14 cellular contexts compared by ENCODE assay signal in the genomic region with DNA sequence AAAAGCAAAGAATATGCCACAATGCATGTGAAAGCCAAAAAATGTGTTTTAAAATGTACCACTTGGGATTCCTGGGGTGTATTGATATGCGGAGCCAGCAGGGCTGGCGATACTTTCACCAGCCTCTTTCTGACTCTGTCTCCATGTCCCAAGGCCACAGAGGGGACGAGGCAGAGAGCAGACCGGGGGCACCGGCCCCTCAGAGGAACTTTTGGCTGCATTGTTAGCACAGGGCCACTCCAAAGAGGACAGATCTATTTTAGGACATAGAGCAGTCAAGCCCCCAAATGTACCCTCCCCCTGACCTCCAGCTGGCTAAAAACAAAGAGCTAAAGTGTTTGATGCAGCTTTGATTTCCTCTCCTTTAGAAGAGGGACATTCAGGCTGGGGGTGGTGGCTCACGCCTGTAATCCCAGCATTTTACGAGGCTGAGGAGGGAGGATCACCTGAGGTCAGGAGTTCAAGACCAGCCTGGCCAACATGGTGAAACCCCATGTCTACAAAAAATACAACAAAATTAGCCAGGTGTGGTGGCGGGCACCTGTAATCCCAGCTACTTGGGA. TPM values are rescaled to one million over a fixed set of nuclear protein-coding genes. Genes with fewer than 3 reads are reported as not detected.
A peak's percentile ranks its signal among the peaks of the same experiment; 100 is the strongest.
DNase-seq lines count a peak whose midpoint lies in the region; ATAC-seq and TF ChIP-seq lines count a peak whose summit lies in the region.
"Had no signal": no experiment of that assay in that cellular context is flagged by ENCODE, and none has a peak within 500 bp of the region (broad histone marks: within the 10 kb centered on the region; RNA-seq: fewer than 3 reads in every experiment).

No MANE protein-coding gene starts in this region.

- CTCF ChIA-PET in WTC11 (lab: Charles Lee), result interaction anchor here (1.1 to 3.1 kb wide), 6 partner anchors 9 to 102 kb away, joined by 3 to 36 read pairs (median 4); partner anchors contain the start of gene HNRNPR
- CTCF ChIA-PET in activated naive CD4-positive, alpha-beta T cell treated with anti-CD3 and anti-CD28 coated beads for 36 hours (lab: Charles Lee), result interaction anchor here (3.7 kb wide), 1 partner anchor 9 kb away, joined by 18 read pairs; no protein-coding TSS in a partner anchor

- H3K9me3 Mint-ChIP-seq in WTC11 (no peaks in the 10 kb centered on the region), neural progenitor cell (peaks cover 3% of the 10 kb centered on the region)
- no peaks in the 10 kb centered on the region for H3K9me3 Mint-ChIP-seq in activated naive CD4-positive, alpha-beta T cell treated with anti-CD3 and anti-CD28 coated beads for 36 hours
- H3K9me3 Mint-ChIP-seq: activated naive CD8-positive, alpha-beta T cell treated with anti-CD3 and anti-CD28 coated beads for 36 hours; nephron progenitor cell; stimulated activated naive B cell treated with anti-CD40 and anti-IgM and Interleukin-4, amounts not matched to agents 10 μg/mL and 1 μg/mL and 100 μg/mL, for 72 hours had no signal

- H3K27ac Mint-ChIP-seq in WTC11, result no peak overlapping the region
- H3K27ac Mint-ChIP-seq in neural progenitor cell, result peak overlapping the region; percentile 94
- no peak overlapping the region for H3K27ac Mint-ChIP-seq in activated naive CD4-positive, alpha-beta T cell treated with anti-CD3 and anti-CD28 coated beads for 36 hours
- H3K27ac Mint-ChIP-seq: stimulated activated naive B cell treated with anti-CD40 and anti-IgM and Interleukin-4, amounts not matched to agents 10 μg/mL and 1 μg/mL and 100 μg/mL, for 72 hours had no signal

- DNase-seq in WTC11 (ENCODE audit: low spot score) (peak; percentile 27), foreskin keratinocyte (no peak), neural progenitor cell (ENCODE audit: low spot score) (no peak), transverse colon (no peak), UCSD-AML1 (lab: John Stamatoyannopoulos, UW; ENCODE audit: unreplicated experiment) (no peak), NCI-H2029 (lab: John Stamatoyannopoulos, UW) (no peak)
- no peak for DNase-seq in activated naive CD4-positive, alpha-beta T cell treated with anti-CD3 and anti-CD28 coated beads for 36 hours
- DNase-seq: activated naive CD8-positive, alpha-beta T cell treated with anti-CD3 and anti-CD28 coated beads for 36 hours; effector memory CD4-positive, alpha-beta T cell; NCI-H1092; NCI-H446 treated with DMSO at 0.1 percent for 48 hours; nephron progenitor cell; stimulated activated CD4-positive, alpha-beta T cell treated with anti-CD3 and anti-CD28 coated beads, Interleukin-1b, Interleukin-23, amount 100 ng/mL, for 48 hours; stimulated activated naive B cell treated with anti-CD40 and anti-IgM and Interleukin-4, amounts not matched to agents 10 μg/mL and 1 μg/mL and 100 μg/mL, for 72 hours had no signal

- no peaks in the 10 kb centered on the region for H3K4me1 ChIP-seq in foreskin keratinocyte
- peaks cover 8% of the 10 kb centered on the region for H3K4me1 ChIP-seq in neural progenitor cell
- peaks cover 0 to 26% (median 18%) of the 10 kb centered on the region in 4 donors for H3K4me1 ChIP-seq in transverse colon

- intact Hi-C loops in transverse colon (cut with DNase I; ENCODE audit: low total_unique reads), result no loop called here
- intact Hi-C loops in activated naive CD4-positive, alpha-beta T cell treated with anti-CD3 and anti-CD28 coated beads for 36 hours (cut with micrococcal nuclease), result no loop called here

- peaks cover 14% of the 10 kb centered on the region for H3F3A ChIP-seq in neural progenitor cell (ENCODE audit: low read depth)

- H3K27me3 Mint-ChIP-seq in WTC11 (ENCODE audit: low read depth), result no peaks in the 10 kb centered on the region
- H3K27me3 Mint-ChIP-seq in neural progenitor cell (ENCODE audit: insufficient read depth, low read depth), result peaks cover 13% of the 10 kb centered on the region
- no peaks in the 10 kb centered on the region for H3K27me3 Mint-ChIP-seq in activated naive CD4-positive, alpha-beta T cell treated with anti-CD3 and anti-CD28 coated beads for 36 hours (ENCODE audit: low read depth)
- H3K27me3 Mint-ChIP-seq: activated naive CD8-positive, alpha-beta T cell treated with anti-CD3 and anti-CD28 coated beads for 36 hours had no signal

- peak overlapping the region; percentile 25 for H3K4me2 ChIP-seq in neural progenitor cell

- POLR2A ChIA-PET in WTC11 (lab: Charles Lee), result interaction anchor here (0.9 kb wide), 1 partner anchor 232 kb away, joined by 3 read pairs; no protein-coding TSS in a partner anchor

- ATAC-seq in WTC11 (peak; percentile 77), foreskin keratinocyte (no peak)
- ATAC-seq: stimulated activated naive B cell treated with anti-CD40 and anti-IgM and Interleukin-4, amounts not matched to agents 10 μg/mL and 1 μg/mL and 100 μg/mL, for 72 hours had no signal

- H3K4me1 Mint-ChIP-seq in WTC11 (peaks cover 19% of the 10 kb centered on the region), neural progenitor cell (peaks cover 26% of the 10 kb centered on the region)
- H3K4me1 Mint-ChIP-seq in activated naive CD4-positive, alpha-beta T cell treated with anti-CD3 and anti-CD28 coated beads for 36 hours (ENCODE audit: low read depth), result peaks cover 8% of the 10 kb centered on the region
- H3K4me1 Mint-ChIP-seq: stimulated activated naive B cell treated with anti-CD40 and anti-IgM and Interleukin-4, amounts not matched to agents 10 μg/mL and 1 μg/mL and 100 μg/mL, for 72 hours had no signal

- H3K79me2 ChIP-seq in neural progenitor cell (ENCODE audit: low read depth), result no peaks in the 10 kb centered on the region

- in situ Hi-C loops in transverse colon (cut with MboI; ENCODE audit: low pct_ligation_motif_present in 1 of 4, low pct_unique_long_range_greater_than_20kb in 1 of 4, low sequenced_read_pairs in 3 of 4), result no loop called here

- no peak overlapping the region for H2AFZ ChIP-seq in neural progenitor cell (replicated peaks)

- 72 to 100% methylated on average over 1 to 8 of the region's 8 CpGs for WGBS in transverse colon (ENCODE audit: low coverage in 1 of 2), 2 donors

- H3K9me3 ChIP-seq in neural progenitor cell (ENCODE audit: low read depth) (no peaks in the 10 kb centered on the region), transverse colon (no peaks in the 10 kb centered on the region)

- H3K4me3 ChIP-seq in neural progenitor cell (no peak overlapping the region), transverse colon (no peak overlapping the region)

- H3K4me3 Mint-ChIP-seq in WTC11 (peak overlapping the region; percentile 19; the same call in 1 of the 2 replicates), neural progenitor cell (peak overlapping the region; percentile 50)
- no peak overlapping the region for H3K4me3 Mint-ChIP-seq in activated naive CD4-positive, alpha-beta T cell treated with anti-CD3 and anti-CD28 coated beads for 36 hours
- H3K4me3 Mint-ChIP-seq: activated naive CD8-positive, alpha-beta T cell treated with anti-CD3 and anti-CD28 coated beads for 36 hours; nephron progenitor cell; stimulated activated naive B cell treated with anti-CD40 and anti-IgM and Interleukin-4, amounts not matched to agents 10 μg/mL and 1 μg/mL and 100 μg/mL, for 72 hours had no signal

- H3K9ac ChIP-seq in neural progenitor cell, result no peak overlapping the region

- H3K27me3 ChIP-seq in foreskin keratinocyte (no peaks in the 10 kb centered on the region), neural progenitor cell (peaks cover 97% of the 10 kb centered on the region), transverse colon (no peaks in the 10 kb centered on the region)

- no peak for TF ChIP-seq EP300 in transverse colon (IDR thresholded peaks at IDR 0.05; ENCODE audit: low read depth)

- no peak for TF ChIP-seq POLR2A in transverse colon (IDR thresholded peaks at IDR 0.05)

- no peak for TF ChIP-seq CTCF in WTC11 (IDR thresholded peaks at IDR 0.05)
- no peak for TF ChIP-seq CTCF in foreskin keratinocyte (conservative IDR thresholded peaks at IDR 0.05)
- TF ChIP-seq CTCF in neural progenitor cell (IDR thresholded peaks at IDR 0.05), result no peak
- TF ChIP-seq CTCF in transverse colon (IDR thresholded peaks at IDR 0.05), result no peak

- H4K20me1 ChIP-seq in neural progenitor cell (ENCODE audit: low read depth), result no peaks in the 10 kb centered on the region

- H3K36me3 Mint-ChIP-seq in WTC11, result no peaks in the 10 kb centered on the region
- H3K36me3 Mint-ChIP-seq in neural progenitor cell, result peaks cover 5% of the 10 kb centered on the region
- H3K36me3 Mint-ChIP-seq in activated naive CD4-positive, alpha-beta T cell treated with anti-CD3 and anti-CD28 coated beads for 36 hours (ENCODE audit: low read depth), result no peaks in the 10 kb centered on the region
- H3K36me3 Mint-ChIP-seq: activated naive CD8-positive, alpha-beta T cell treated with anti-CD3 and anti-CD28 coated beads for 36 hours; stimulated activated naive B cell treated with anti-CD40 and anti-IgM and Interleukin-4, amounts not matched to agents 10 μg/mL and 1 μg/mL and 100 μg/mL, for 72 hours had no signal

- H3K27ac ChIP-seq in foreskin keratinocyte (peak overlapping the region; percentile 37), neural progenitor cell (no peak overlapping the region), transverse colon (peak overlapping the region; percentile 73 to 86 (median 79))

- H3K36me3 ChIP-seq in neural progenitor cell (no peaks in the 10 kb centered on the region), transverse colon (peaks cover 0 to 8% (median 0%) of the 10 kb centered on the region in 4 donors)

RNA-seq across cellular contexts. Expression of gene ZNF436, which starts 25.6 kb away (rescaled TPM):
- 1.3 to 1.7 TPM (median 1.6 TPM) in 3 replicates for total RNA-seq in WTC11 (2021)
- total RNA-seq in foreskin keratinocyte, result 11.8 TPM in 2 replicates
- 3.1 and 4.0 TPM in 2 replicates for polyA plus RNA-seq in foreskin keratinocyte
- total RNA-seq in neural progenitor cell (ENCODE audit: low replicate concordance), result 10.4 and 15.4 TPM in 2 replicates
- total RNA-seq in transverse colon, result 100 to 1,000 TPM in 1 of 4 donors, 10 to 100 TPM in 3; 12.5 to 125 (median 12.9) TPM
- total RNA-seq in activated naive CD4-positive, alpha-beta T cell treated with anti-CD3 and anti-CD28 coated beads for 36 hours, result 1 to 10 TPM; 3.3 to 3.5 TPM

RNA-seq across cellular contexts. Expression of gene TCEA3, which starts 29.3 kb away (rescaled TPM):
- total RNA-seq in WTC11 (2021), result 0.37 to 0.89 TPM (median 0.73 TPM) in 3 replicates
- total RNA-seq in foreskin keratinocyte, result 0.71 and 1.4 TPM in 2 replicates
- 0.90 and 1.2 TPM in 2 replicates for polyA plus RNA-seq in foreskin keratinocyte
- total RNA-seq in neural progenitor cell (ENCODE audit: low replicate concordance), result 0.53 and 0.54 TPM in 2 replicates
- 100 to 1,000 TPM; 137 to 761 (median 198) TPM for total RNA-seq in transverse colon
- total RNA-seq in activated naive CD4-positive, alpha-beta T cell treated with anti-CD3 and anti-CD28 coated beads for 36 hours, result 10 to 100 TPM; 13.7 to 15.3 TPM

RNA-seq across cellular contexts. Expression of gene HNRNPR, which starts 51.2 kb away (rescaled TPM):
- 157 to 178 TPM (median 170 TPM) in 3 replicates for total RNA-seq in WTC11 (2021)
- 153 and 184 TPM in 2 replicates for total RNA-seq in foreskin keratinocyte
- polyA plus RNA-seq in foreskin keratinocyte, result 110 and 129 TPM in 2 replicates
- total RNA-seq in neural progenitor cell (ENCODE audit: low replicate concordance), result 231 and 317 TPM in 2 replicates
- 100 to 1,000 TPM in 1 of 4 donors, 10 to 100 TPM in 3; 13.5 to 120 (median 60.8) TPM for total RNA-seq in transverse colon
- 100 to 1,000 TPM; 203 to 208 TPM for total RNA-seq in activated naive CD4-positive, alpha-beta T cell treated with anti-CD3 and anti-CD28 coated beads for 36 hours

Comparison
In these comparisons a context has a peak if more than half of its experiments do, and no peak if none do; other contexts are left out.
1. RNA of gene TCEA3, which starts 29.3 kb away (total RNA-seq): 137 to 761 TPM in transverse colon; 13.7 to 15.3 TPM in activated naive CD4-positive, alpha-beta T cell treated with anti-CD3 and anti-CD28 coated beads for 36 hours, 0.71 to 1.4 TPM in foreskin keratinocyte, 0.53 to 0.54 TPM in neural progenitor cell and 0.37 to 0.89 TPM in WTC11; every median in the first group is over 4 times any median in the second.